In genomic region chr6:3619800-3620199, GRCh38 we compare ENCODE assay signal across 18 cellular contexts.
DNase-seq lines count a peak whose midpoint lies in the region; ATAC-seq and TF ChIP-seq lines count a peak whose summit lies in the region.
"Had no signal": no experiment of that assay in that cellular context is flagged by ENCODE, and none has a peak within 500 bp of the region (broad histone marks: within the 10 kb centered on the region; RNA-seq: fewer than 3 reads in every experiment).

No MANE protein-coding gene starts in this region.

- intact Hi-C loops in testis (cut with DNase I; ENCODE audit: low total_unique reads): no loop called here
- intact Hi-C loops in left cardiac atrium (cut with DNase I): no loop called here

- no peaks in the 10 kb centered on the region for H3K27me3 ChIP-seq in testis
- H3K27me3 ChIP-seq: BLaER1 had no signal

- no peaks in the 10 kb centered on the region for H3K36me3 ChIP-seq in HEK293 (ENCODE audit: control insufficient read depth in 2 of 2, insufficient read depth in 1 of 2, low read length in 2 of 2)
- no peaks in the 10 kb centered on the region for H3K36me3 ChIP-seq in testis (ENCODE audit: low read depth, missing control alignments)
- H3K36me3 ChIP-seq: BLaER1 had no signal

- H3K9me3 Mint-ChIP-seq in osteocyte (ENCODE audit: unreplicated experiment): no peaks in the 10 kb centered on the region
- H3K9me3 Mint-ChIP-seq: CD8-positive, alpha-beta T cell; GM23338; H9; HFFc6 had no signal

- no peak overlapping the region for H3K4me3 ChIP-seq in HEK293 (ENCODE audit: low read depth, low read length)
- H3K4me3 ChIP-seq in coronary artery: no peak overlapping the region
- H3K4me3 ChIP-seq in testis: no peak overlapping the region
- H3K4me3 ChIP-seq: BLaER1, GM23338 had no signal

- POLR2A ChIA-PET in HEK293 (lab: Yijun Ruan, JAX): no interaction called here

- H3K9me3 ChIP-seq in HEK293 (ENCODE audit: control insufficient read depth, insufficient read depth, low read depth, low read length) (no peaks in the 10 kb centered on the region), testis (no peaks in the 10 kb centered on the region)
- H3K9me3 ChIP-seq: BLaER1, Caco-2 had no signal

- H3K4me1 ChIP-seq in HEK293 (ENCODE audit: control insufficient read depth, insufficient read depth, low read length) (peaks cover 24% of the 10 kb centered on the region), testis (no peaks in the 10 kb centered on the region)
- H3K4me1 ChIP-seq: Caco-2 had no signal

- no peak for ATAC-seq in left cardiac atrium
- ATAC-seq: CD8-positive, alpha-beta T cell; GM23338; HCT116 had no signal

- no peak overlapping the region for H3K27ac Mint-ChIP-seq in osteocyte (ENCODE audit: unreplicated experiment)
- H3K27ac Mint-ChIP-seq: B cell; CD4-positive, CD25-positive, alpha-beta regulatory T cell; CD8-positive, alpha-beta T cell; GM23338; H9; HFFc6 had no signal

- no peak for TF ChIP-seq POLR2A in testis (IDR thresholded peaks at IDR 0.05)

- DNase-seq in coronary artery (ENCODE audit: low spot score): peak; percentile 29
- DNase-seq in osteocyte (ENCODE audit: extremely low spot score, unreplicated experiment): peak; percentile 57
- no peak for DNase-seq in AG20443 (ENCODE audit: low spot score)
- no peak for DNase-seq in testis
- DNase-seq in left cardiac atrium: no peak
- DNase-seq: Caco-2; CD4-positive, CD25-positive, alpha-beta regulatory T cell; CD8-positive, alpha-beta T cell; DMS153; DND-41; H9; HFFc6 had no signal

- TF ChIP-seq CTCF in HEK293 (tag by site-specific recombination; IDR thresholded peaks at IDR 0.05) (no peak), coronary artery (IDR thresholded peaks at IDR 0.05) (no peak), osteocyte (IDR thresholded peaks at IDR 0.05) (no peak), testis (IDR thresholded peaks at IDR 0.05) (no peak)

- CTCF ChIA-PET in HEK293 (lab: Yijun Ruan, JAX): no interaction called here

- H3K27me3 Mint-ChIP-seq in osteocyte (ENCODE audit: unreplicated experiment): no peaks in the 10 kb centered on the region

- peaks cover 9% of the 10 kb centered on the region for H3K4me1 Mint-ChIP-seq in osteocyte (ENCODE audit: unreplicated experiment)
- H3K4me1 Mint-ChIP-seq: B cell had no signal

- H3K27ac ChIP-seq in HEK293 (ENCODE audit: extremely low read depth, low read depth, low read length): no peak overlapping the region
- no peak overlapping the region for H3K27ac ChIP-seq in coronary artery
- no peak overlapping the region for H3K27ac ChIP-seq in testis
- H3K27ac ChIP-seq: BLaER1, C4-2B had no signal

- WGBS in testis, 2 donors: 83 to 91% methylated on average over 4 of the region's 4 CpGs

- no peaks in the 10 kb centered on the region for H3K36me3 Mint-ChIP-seq in osteocyte (ENCODE audit: unreplicated experiment)
- H3K36me3 Mint-ChIP-seq: CD4-positive, CD25-positive, alpha-beta regulatory T cell; CD8-positive, alpha-beta T cell had no signal

- H3K4me3 Mint-ChIP-seq in osteocyte (ENCODE audit: unreplicated experiment): no peak overlapping the region
- H3K4me3 Mint-ChIP-seq: B cell; CD4-positive, CD25-positive, alpha-beta regulatory T cell; CD8-positive, alpha-beta T cell; GM23338; H9; HFFc6 had no signal

TF ChIP-seq in HEK293, 187 proteins besides CTCF, POLR2A, EP300 and RAD21:
- TF ChIP-seq ZNF221 (tag by site-specific recombination; IDR thresholded peaks at IDR 0.05; ENCODE audit: borderline replicate concordance) (no peak), ZNF404 (tag by site-specific recombination; IDR thresholded peaks at IDR 0.05) (no peak), MZF1 (tag by site-specific recombination; IDR thresholded peaks at IDR 0.05; ENCODE audit: borderline replicate concordance) (no peak), ZNF596 (tag by site-specific recombination; IDR thresholded peaks at IDR 0.05) (no peak), ZNF223 (tag by site-specific recombination; IDR thresholded peaks at IDR 0.05) (no peak), RBAK (tag by site-specific recombination; IDR thresholded peaks at IDR 0.05) (no peak), ZNF677 (tag by site-specific recombination; IDR thresholded peaks at IDR 0.05) (peak; percentile 83), ZNF248 (tag by site-specific recombination; IDR thresholded peaks at IDR 0.05) (no peak), ZNF19 (tag by site-specific recombination; IDR thresholded peaks at IDR 0.05; ENCODE audit: low read depth) (no peak)

Comparison
In these comparisons a context has a peak if more than half of its experiments do, and no peak if none do; other contexts are left out.
1. DNase-seq: peak in coronary artery (single experiment) and osteocyte (single experiment); none in AG20443 (single experiment), testis (single experiment) and left cardiac atrium (single experiment).